ENCODE assay signal across 9 cellular contexts in genomic region chr11:74319139-74319538, GRCh38. TPM values are rescaled to one million over a fixed set of nuclear protein-coding genes. Genes with fewer than 3 reads are reported as not detected.
A peak's percentile ranks its signal among the peaks of the same experiment; 100 is the strongest.
DNase-seq lines count a peak whose midpoint lies in the region; ATAC-seq, FAIRE-seq and TF ChIP-seq lines count a peak whose summit lies in the region.
"Had no signal": no experiment of that assay in that cellular context is flagged by ENCODE, and none has a peak within 500 bp of the region (broad histone marks: within the 10 kb centered on the region; RNA-seq: fewer than 3 reads in every experiment).

No MANE protein-coding gene starts in this region.

- no peak for TF ChIP-seq CTCF in epithelial cell of esophagus (IDR thresholded peaks at IDR 0.05; ENCODE audit: insufficient read depth, low read depth, low read length, missing control alignments)
- TF ChIP-seq CTCF in omental fat pad (IDR thresholded peaks at IDR 0.05) = no peak

- no peak for TF ChIP-seq POLR2A in erythroblast (IDR thresholded peaks at IDR 0.05; ENCODE audit: low read length)

- FAIRE-seq in RCC 7860 (lab: Jason Lieb, UNC) = peak; percentile 85

- peak; percentile 91 for ATAC-seq in omental fat pad (ENCODE audit: low FRiP score)
- ATAC-seq in GM21717 (IDR thresholded peaks at IDR 0.05; ENCODE audit: unreplicated experiment) = no peak

- H3K4me3 ChIP-seq in epithelial cell of esophagus (ENCODE audit: low read length) = no peak overlapping the region

- peak; percentile 72 for DNase-seq in AG20443 (ENCODE audit: low spot score)
- peak; percentile 82 for DNase-seq in RCC 7860 (ENCODE audit: low spot score)
- DNase-seq in epithelial cell of esophagus (ENCODE audit: low read depth) = peak; percentile 90
- no peak for DNase-seq in omental fat pad (ENCODE audit: low spot score)
- DNase-seq in erythroblast (lab: John Stamatoyannopoulos, UW) = no peak
- DNase-seq in NCI-H2171 treated with DMSO at 0.1 percent for 48 hours (lab: John Stamatoyannopoulos, UW) = no peak
- no peak for DNase-seq in ureter (ENCODE audit: low spot score)
- DNase-seq: islet precursor cell had no signal

RNA-seq across cellular contexts. Expression of gene P4HA3, which starts 7.7 kb away (rescaled TPM):
- total RNA-seq in omental fat pad (1 to 10 TPM in 2 of 4 donors, under 1 TPM in 2; 0.50 to 4.4 (median 1.6) TPM), ureter (1.7 TPM)

Comparison
In these comparisons a context has a peak if more than half of its experiments do, and no peak if none do; other contexts are left out.
1. DNase-seq: peak in AG20443 (single experiment), RCC 7860 (single experiment) and epithelial cell of esophagus (single experiment); none in omental fat pad (single experiment), erythroblast (0 of 2), NCI-H2171 treated with DMSO at 0.1 percent for 48 hours (single experiment) and ureter (single experiment).